ENCODE assay signal across 27 cellular contexts in the genomic region with DNA sequence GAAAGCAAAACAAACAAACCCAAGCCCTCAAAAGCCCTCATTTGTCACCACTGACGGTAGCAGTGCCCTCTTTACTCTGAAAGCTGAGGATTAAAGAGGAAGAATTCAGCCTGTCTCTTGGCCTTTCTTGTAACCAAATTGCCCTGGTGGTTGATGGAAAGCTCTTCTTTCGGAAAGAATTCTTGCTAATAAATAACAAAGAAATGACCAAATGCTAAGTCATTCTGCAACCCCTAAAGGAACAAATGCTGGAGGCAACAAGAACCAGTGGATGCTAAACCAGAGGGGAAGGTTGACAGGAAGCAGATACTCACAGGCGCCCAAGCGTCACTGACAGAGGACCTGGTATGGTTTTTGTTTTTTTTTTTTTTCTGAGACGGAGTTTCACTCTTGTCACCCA. TPM values are rescaled to one million over a fixed set of nuclear protein-coding genes. Genes with fewer than 3 reads are reported as not detected.
DNase-seq lines count a peak whose midpoint lies in the region; ATAC-seq, FAIRE-seq and TF ChIP-seq lines count a peak whose summit lies in the region.
"Had no signal": no experiment of that assay in that cellular context is flagged by ENCODE, and none has a peak within 500 bp of the region (broad histone marks: within the 10 kb centered on the region; RNA-seq: fewer than 3 reads in every experiment).

No MANE protein-coding gene starts in this region.

- H3K4me3 Mint-ChIP-seq in activated T-helper 17 cell treated with anti-CD3 and anti-CD28 coated beads, Interleukin-2, amount 50 U/mL, for 72 hours: no peak overlapping the region
- H3K4me3 Mint-ChIP-seq: activated CD4-positive, alpha-beta T cell treated with anti-CD3 and anti-CD28 coated beads, Interleukin-2, amount 10 ng/mL, durations not matched to agents 24 days and 14 days; activated T-cell treated with anti-CD3 and anti-CD28 coated beads, Interleukin-2, amount 50 U/mL, for 72 hours; CD8-positive, alpha-beta T cell; naive thymus-derived CD8-positive, alpha-beta T cell had no signal

- H3K27me3 ChIP-seq in spleen (replicated peaks in 1 of 7): no peaks in the 10 kb centered on the region
- H3K27me3 ChIP-seq: ascending aorta, right lobe of liver, SJSA1 had no signal

- 0 out of 2 replicates have a peak overlapping the region, but pooled peaks have one; percentile 30 for H3K4me2 ChIP-seq in OCI-LY7 (ENCODE audit: low read length)

- intact Hi-C loops in OCI-LY7 (cut with micrococcal nuclease; ENCODE audit: unreplicated experiment): no loop called here
- intact Hi-C loops in kidney (cut with DNase I): no loop called here
- intact Hi-C loops in spleen (cut with DNase I; ENCODE audit: low total_unique reads): no loop called here

- ATAC-seq in left lobe of liver: no peak
- ATAC-seq in activated T-helper 17 cell treated with anti-CD3 and anti-CD28 coated beads, Interleukin-2, amount 50 U/mL, for 72 hours (replicated peaks): no peak
- ATAC-seq: activated naive CD4-positive, alpha-beta T cell treated with anti-CD3 and anti-CD28 coated beads, Interleukin-2, amount 50 U/mL, for 72 hours; activated T-cell treated with anti-CD3 and anti-CD28 coated beads, Interleukin-2, amount 50 U/mL, for 72 hours; CD8-positive, alpha-beta T cell; naive thymus-derived CD8-positive, alpha-beta T cell; right lobe of liver had no signal

- H3K36me3 ChIP-seq in OCI-LY7 (ENCODE audit: insufficient read depth, low read length) (peaks cover 38% of the 10 kb centered on the region), kidney (ENCODE audit: control insufficient read depth in 1 of 2, insufficient read depth in 2 of 2, low read length in 2 of 2) (peaks cover 0 to 4% of the 10 kb centered on the region in 2 donors), spleen (peaks cover 0 to 64% (median 5%) of the 10 kb centered on the region in 6 donors)
- H3K36me3 ChIP-seq: ascending aorta, right lobe of liver had no signal

- POLR2A ChIA-PET in OCI-LY7 (lab: Charles Lee): interaction anchor here (1.2 kb wide), 1 partner anchor 16 kb away, joined by 3 read pairs; no protein-coding TSS in a partner anchor

- H3K9ac ChIP-seq in kidney (ENCODE audit: low read length in 2 of 2): no peak overlapping the region

- H4K20me1 ChIP-seq in OCI-LY7 (ENCODE audit: insufficient read depth, low read length): no peaks in the 10 kb centered on the region

- H3K27ac Mint-ChIP-seq in activated T-helper 17 cell treated with anti-CD3 and anti-CD28 coated beads, Interleukin-2, amount 50 U/mL, for 72 hours: no peak overlapping the region
- H3K27ac Mint-ChIP-seq: activated CD4-positive, alpha-beta T cell treated with anti-CD3 and anti-CD28 coated beads, Interleukin-2, amount 10 ng/mL, durations not matched to agents 24 days and 14 days; activated naive CD4-positive, alpha-beta T cell treated with anti-CD3 and anti-CD28 coated beads, Interleukin-2, amount 50 U/mL, for 72 hours; activated T-cell treated with anti-CD3 and anti-CD28 coated beads, Interleukin-2, amount 50 U/mL, for 72 hours; CD8-positive, alpha-beta T cell had no signal

- FAIRE-seq in kidney (lab: Jason Lieb, UNC): no peak
- FAIRE-seq: RCC 7860 had no signal

- TF ChIP-seq CTCF in OCI-LY7 (conservative IDR thresholded peaks at IDR 0.05; ENCODE audit: low read length) (no peak), kidney (IDR thresholded peaks at IDR 0.05; ENCODE audit: borderline replicate concordance, extremely low read depth, insufficient read depth) (no peak), spleen (IDR thresholded peaks at IDR 0.05 in 8 of 11, conservative IDR thresholded peaks at IDR 0.05 in 3 of 11) (no peak)

- no peaks in the 10 kb centered on the region for H3K9me3 ChIP-seq in OCI-LY7 (ENCODE audit: low read length)
- no peaks in the 10 kb centered on the region for H3K9me3 ChIP-seq in kidney (ENCODE audit: control insufficient read depth in 1 of 2, low read length in 2 of 2)
- no peaks in the 10 kb centered on the region for H3K9me3 ChIP-seq in spleen
- H3K9me3 ChIP-seq: ascending aorta, right lobe of liver, SJSA1 had no signal

- H3K9me2 ChIP-seq in OCI-LY7 (ENCODE audit: insufficient read depth, low read length): no peaks in the 10 kb centered on the region

- no peaks in the 10 kb centered on the region for H3K79me2 ChIP-seq in OCI-LY7 (ENCODE audit: insufficient read depth, low read depth, low read length)

- H3K27me3 Mint-ChIP-seq in activated T-helper 17 cell treated with anti-CD3 and anti-CD28 coated beads, Interleukin-2, amount 50 U/mL, for 72 hours: no peaks in the 10 kb centered on the region
- H3K27me3 Mint-ChIP-seq: activated CD4-positive, alpha-beta T cell treated with anti-CD3 and anti-CD28 coated beads, Interleukin-2, amount 10 ng/mL, durations not matched to agents 24 days and 14 days; naive thymus-derived CD8-positive, alpha-beta T cell had no signal

- no peaks in the 10 kb centered on the region for H3K9me3 Mint-ChIP-seq in activated T-helper 17 cell treated with anti-CD3 and anti-CD28 coated beads, Interleukin-2, amount 50 U/mL, for 72 hours
- H3K9me3 Mint-ChIP-seq: activated CD4-positive, alpha-beta T cell treated with anti-CD3 and anti-CD28 coated beads, Interleukin-2, amount 10 ng/mL, durations not matched to agents 24 days and 14 days; activated naive CD4-positive, alpha-beta T cell treated with anti-CD3 and anti-CD28 coated beads, Interleukin-2, amount 50 U/mL, for 72 hours; activated T-cell treated with anti-CD3 and anti-CD28 coated beads, Interleukin-2, amount 50 U/mL, for 72 hours; CD8-positive, alpha-beta T cell; naive thymus-derived CD8-positive, alpha-beta T cell had no signal

- peaks cover 23% of the 10 kb centered on the region for H3K36me3 Mint-ChIP-seq in activated T-helper 17 cell treated with anti-CD3 and anti-CD28 coated beads, Interleukin-2, amount 50 U/mL, for 72 hours (ENCODE audit: low read depth)

- peak; percentile 44 for DNase-seq in EL
- DNase-seq in OCI-LY7 (ENCODE audit: low spot score): peak; percentile 46
- peak; percentile 44 for DNase-seq in kidney
- no peak for DNase-seq in spleen
- no peak for DNase-seq in activated gamma-delta T cell (lab: John Stamatoyannopoulos, UW)
- DNase-seq in left lobe of liver (ENCODE audit: low spot score): no peak
- no peak for DNase-seq in T1000 (lab: John Stamatoyannopoulos, UW)
- DNase-seq: activated CD4-positive, alpha-beta T cell treated with anti-CD3 and anti-CD28 coated beads, Interleukin-2, amount 10 ng/mL, durations not matched to agents 24 days and 14 days; activated T-cell treated with anti-CD3 and anti-CD28 coated beads, Interleukin-2, amount 50 U/mL, for 72 hours; CD8-positive, alpha-beta T cell; central memory CD4-positive, alpha-beta T cell; islet precursor cell; mammary epithelial cell; naive thymus-derived CD8-positive, alpha-beta T cell; NCI-H187; NCI-H345; NK-92 treated with Interleukin-12 subunit alpha and Interleukin-12 subunit beta, amount 100 ng/mL, for 24 hours; right lobe of liver; stimulated activated CD4-positive, alpha-beta T cell treated with anti-CD3 and anti-CD28 coated beads, Interleukin-15, amount 100 ng/mL, for 24 hours; T-helper 2 cell had no signal

- peak overlapping the region; percentile 12 for H3K27ac ChIP-seq in OCI-LY7 (ENCODE audit: low read depth, low read length, poor library complexity, severe bottlenecking)
- H3K27ac ChIP-seq in kidney (ENCODE audit: low read depth in 2 of 2, low read length in 2 of 2): no peak overlapping the region
- H3K27ac ChIP-seq in spleen: peak overlapping the region in 6 of 8 donors; percentile 36 to 73 (median 68)
- H3K27ac ChIP-seq: ascending aorta, right lobe of liver, SJSA1 had no signal

- H3K4me3 ChIP-seq in OCI-LY7 (ENCODE audit: low read depth, low read length, poor library complexity, severe bottlenecking) (no peak overlapping the region), kidney (ENCODE audit: low read length in 2 of 2) (no peak overlapping the region), spleen (no peak overlapping the region)
- H3K4me3 ChIP-seq: ascending aorta, right lobe of liver, SJSA1 had no signal

- BruUV-seq in OCI-LY7 (replicated peaks; lab: Mats Ljungman, UMichigan): no TSS peak

- 32 to 54% (median 38%) methylated on average over 5 of the region's 5 CpGs for WGBS in spleen, 5 donors

- H3K4me1 ChIP-seq in OCI-LY7 (ENCODE audit: insufficient read depth, low read length, poor library complexity, severe bottlenecking) (peaks cover 23% of the 10 kb centered on the region), kidney (ENCODE audit: control insufficient read depth in 1 of 2, insufficient read depth in 1 of 2, low read depth in 1 of 2, low read length in 2 of 2) (peaks cover 0 to 4% of the 10 kb centered on the region in 2 donors), spleen (peaks cover 0 to 88% (median 30%) of the 10 kb centered on the region in 6 donors)
- H3K4me1 ChIP-seq: ascending aorta, right lobe of liver, SJSA1 had no signal

- TF ChIP-seq POLR2A in spleen (IDR thresholded peaks at IDR 0.05): no peak

- CTCF ChIA-PET in OCI-LY7 (lab: Charles Lee; ENCODE audit: unreplicated experiment): no interaction called here

- no peak overlapping the region for H2AFZ ChIP-seq in OCI-LY7 (ENCODE audit: low read length)

- H3K4me1 Mint-ChIP-seq in activated T-helper 17 cell treated with anti-CD3 and anti-CD28 coated beads, Interleukin-2, amount 50 U/mL, for 72 hours: peaks cover under 1% of the 10 kb centered on the region

RNA-seq across cellular contexts. Expression of a gene that starts 6.6 kb away (rescaled TPM):
- 62.1 and 66.7 TPM in 2 replicates for total RNA-seq in OCI-LY7 (2014; rRNA removed; shearing (Covaris generic))
- total RNA-seq in OCI-LY7 (2022) (58.7 and 64.4 TPM in 2 replicates), kidney (26.3 TPM), spleen (10 to 100 TPM; 29.4 to 42.4 (median 35.1) TPM), left lobe of liver (10.6 TPM)
- polyA plus RNA-seq in kidney (ENCODE audit: insufficient read depth, low read depth, low replicate concordance) (31.8 TPM), spleen (10 to 100 TPM; 31.3 to 55.5 (median 36.8) TPM)
- 10 to 100 TPM; 40.7 to 66.0 TPM for total RNA-seq in activated T-helper 17 cell treated with anti-CD3 and anti-CD28 coated beads, Interleukin-2, amount 50 U/mL, for 72 hours

RNA-seq across cellular contexts. Expression of a gene that starts 20.3 kb away (rescaled TPM):
- 0.09 and 0.10 TPM in 2 replicates for total RNA-seq in OCI-LY7 (2014; rRNA removed; shearing (Covaris generic))
- total RNA-seq in OCI-LY7 (2022): 0.27 TPM in 1 of 2 replicates, not detected in the other
- total RNA-seq in kidney: 3.4 TPM
- polyA plus RNA-seq in kidney (ENCODE audit: insufficient read depth, low read depth, low replicate concordance): 3.8 TPM
- not detected for total RNA-seq in spleen
- under 1 TPM in 2 of 3 donors, not detected in 1; 0.06 to 0.11 TPM for polyA plus RNA-seq in spleen
- 0.10 TPM for total RNA-seq in left lobe of liver
- under 1 TPM; 0.24 TPM for total RNA-seq in activated T-helper 17 cell treated with anti-CD3 and anti-CD28 coated beads, Interleukin-2, amount 50 U/mL, for 72 hours
- total RNA-seq: activated CD4-positive, alpha-beta T cell treated with anti-CD3 and anti-CD28 coated beads, Interleukin-2, amount 10 ng/mL, durations not matched to agents 24 days and 14 days; ascending aorta; right lobe of liver; SJSA1; urinary bladder had no signal
- polyA plus RNA-seq: naive thymus-derived CD8-positive, alpha-beta T cell had no signal

RNA-seq across cellular contexts. Expression of a gene that starts 25.6 kb away (rescaled TPM):
- 32.5 and 39.1 TPM in 2 replicates for total RNA-seq in OCI-LY7 (2014; rRNA removed; shearing (Covaris generic))
- total RNA-seq in OCI-LY7 (2022) (31.2 and 34.8 TPM in 2 replicates), kidney (99.8 TPM), spleen (10 to 100 TPM; 41.8 to 84.7 (median 57.9) TPM), left lobe of liver (39.4 TPM)
- polyA plus RNA-seq in kidney (ENCODE audit: insufficient read depth, low read depth, low replicate concordance) (56.2 TPM), spleen (10 to 100 TPM; 24.8 to 56.9 (median 29.3) TPM)
- 10 to 100 TPM; 42.3 to 82.1 TPM for total RNA-seq in activated T-helper 17 cell treated with anti-CD3 and anti-CD28 coated beads, Interleukin-2, amount 50 U/mL, for 72 hours

RNA-seq across cellular contexts. Expression of a gene that starts 28.5 kb away (rescaled TPM):
- total RNA-seq in OCI-LY7 (2014; rRNA removed; shearing (Covaris generic)): not detected in 2 replicates
- total RNA-seq in OCI-LY7 (2022) (not detected in 2 replicates), kidney (18.9 TPM), spleen (10 to 100 TPM; 12.6 to 74.0 (median 29.9) TPM), left lobe of liver (1.4 TPM)
- polyA plus RNA-seq in kidney (ENCODE audit: insufficient read depth, low read depth, low replicate concordance) (8.7 TPM), spleen (10 to 100 TPM in 2 of 3 donors, 1 to 10 TPM in 1; 5.7 to 41.6 (median 21.3) TPM)
- total RNA-seq in activated T-helper 17 cell treated with anti-CD3 and anti-CD28 coated beads, Interleukin-2, amount 50 U/mL, for 72 hours: not detected
- total RNA-seq: activated CD4-positive, alpha-beta T cell treated with anti-CD3 and anti-CD28 coated beads, Interleukin-2, amount 10 ng/mL, durations not matched to agents 24 days and 14 days; activated naive CD4-positive, alpha-beta T cell treated with anti-CD3 and anti-CD28 coated beads, Interleukin-2, amount 50 U/mL, for 72 hours; activated T-cell treated with anti-CD3 and anti-CD28 coated beads, Interleukin-2, amount 50 U/mL, for 72 hours; CD8-positive, alpha-beta T cell; LHCN-M2; mammary epithelial cell; naive thymus-derived CD8-positive, alpha-beta T cell; SJSA1 had no signal
- polyA plus RNA-seq: mammary epithelial cell had no signal

RNA-seq across cellular contexts. Expression of a gene that starts 35.1 kb away (rescaled TPM):
- total RNA-seq in OCI-LY7 (2014; rRNA removed; shearing (Covaris generic)): 86.1 and 89.2 TPM in 2 replicates
- 119 and 147 TPM in 2 replicates for total RNA-seq in OCI-LY7 (2022)
- total RNA-seq in kidney: 40.3 TPM
- polyA plus RNA-seq in kidney (ENCODE audit: insufficient read depth, low read depth, low replicate concordance): 24.1 TPM
- total RNA-seq in spleen: 10 to 100 TPM; 48.3 to 67.7 (median 55.1) TPM
- polyA plus RNA-seq in spleen: 10 to 100 TPM; 22.8 to 45.8 (median 42.9) TPM
- 12.4 TPM for total RNA-seq in left lobe of liver
- total RNA-seq in activated T-helper 17 cell treated with anti-CD3 and anti-CD28 coated beads, Interleukin-2, amount 50 U/mL, for 72 hours: 100 to 1,000 TPM in 1 of 2 donors, 10 to 100 TPM in 1; 86.7 to 117 TPM

Comparison
In these comparisons a context has a peak if more than half of its experiments do, and no peak if none do; other contexts are left out.
1. DNase-seq: peak in EL (single experiment), OCI-LY7 (single experiment) and kidney (single experiment); none in spleen (single experiment), activated gamma-delta T cell (single experiment), left lobe of liver (single experiment) and T1000 (single experiment).
2. H3K27ac ChIP-seq: peak in OCI-LY7 (single experiment) and spleen (6 of 8); none in kidney (0 of 2).